ENCODE assay signal across 19 cellular contexts in the genomic region with DNA sequence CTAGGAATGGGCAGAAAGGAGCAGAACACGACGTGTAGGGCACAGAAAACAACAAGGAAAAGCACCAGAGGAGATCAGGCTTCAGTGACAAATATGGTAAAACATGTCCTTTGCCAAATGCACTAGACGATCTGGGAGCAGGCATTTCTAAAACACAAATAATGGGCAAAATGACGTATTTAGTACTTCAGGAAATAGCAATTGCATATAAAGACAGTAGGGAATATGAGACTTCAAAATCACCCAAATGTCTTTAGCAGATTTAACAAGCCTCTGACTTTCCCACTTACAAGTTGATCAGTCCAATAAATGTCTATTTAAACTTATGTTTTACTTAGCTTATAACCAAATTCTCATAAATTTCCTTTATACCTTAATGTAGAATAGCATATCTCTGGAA.
DNase-seq lines count a peak whose midpoint lies in the region; TF ChIP-seq lines count a peak whose summit lies in the region.
"Had no signal": no experiment of that assay in that cellular context is flagged by ENCODE, and none has a peak within 500 bp of the region (broad histone marks: within the 10 kb centered on the region; RNA-seq: fewer than 3 reads in every experiment).

No MANE protein-coding gene starts in this region.

- no peak overlapping the region for H3K4me3 ChIP-seq in A673 (ENCODE audit: low read depth, low read length, poor library complexity, severe bottlenecking)
- H3K4me3 ChIP-seq in SK-N-MC, result no peak overlapping the region
- H3K4me3 ChIP-seq: A549, BLaER1 had no signal

- no peak for TF ChIP-seq CTCF in A673 (conservative IDR thresholded peaks at IDR 0.05; ENCODE audit: low read depth, low read length)

- peaks cover 15% of the 10 kb centered on the region for H3K4me1 ChIP-seq in A673 (ENCODE audit: insufficient read depth, low read length, poor library complexity, severe bottlenecking)
- H3K4me1 ChIP-seq: A549, BE2C, BLaER1 had no signal

- H3K36me3 ChIP-seq in A673 (ENCODE audit: insufficient read depth, low read length, poor library complexity, severe bottlenecking) (no peaks in the 10 kb centered on the region), SK-N-MC (ENCODE audit: insufficient read depth, low read length) (no peaks in the 10 kb centered on the region)
- H3K36me3 ChIP-seq: BE2C, BLaER1 had no signal

- CTCF ChIA-PET in A673 (lab: Charles Lee), result no interaction called here

- no peak overlapping the region for H3K9ac ChIP-seq in SK-N-MC (ENCODE audit: insufficient read length)
- H3K9ac ChIP-seq: BLaER1 had no signal

- H3K9me3 ChIP-seq in A673 (ENCODE audit: low read depth, low read length, poor library complexity, severe bottlenecking) (no peaks in the 10 kb centered on the region), SK-N-MC (ENCODE audit: low read depth, low read length) (no peaks in the 10 kb centered on the region)
- H3K9me3 ChIP-seq: A549, BE2C, BLaER1 had no signal

- BruUV-seq in A673 (replicated peaks; lab: Mats Ljungman, UMichigan), result no TSS peak

- H3K27ac ChIP-seq in A673 (ENCODE audit: low read depth, low read length, poor library complexity, severe bottlenecking), result peak overlapping the region; percentile 16
- no peak overlapping the region for H3K27ac ChIP-seq in SK-N-MC
- H3K27ac ChIP-seq: 22Rv1, A549, BLaER1 had no signal

- no peaks in the 10 kb centered on the region for H3K27me3 ChIP-seq in A673 (replicated peaks; ENCODE audit: insufficient read depth, low read depth, low read length, poor library complexity)
- H3K27me3 ChIP-seq: BE2C, BLaER1 had no signal

- POLR2A ChIA-PET in A673 (lab: Charles Lee; ENCODE audit: low non-redundant PET), result no interaction called here

- intact Hi-C loops in A673 (cut with micrococcal nuclease; ENCODE audit: unreplicated experiment), result no loop called here

- DNase-seq in A673 (ENCODE audit: low spot score) (peak; percentile 80), SK-N-MC (ENCODE audit: low read depth, low spot score) (peak; percentile 44), retina (peak; percentile 24), cerebellum (ENCODE audit: low spot score) (no peak)
- no peak for DNase-seq in central memory CD4-positive, alpha-beta T cell
- DNase-seq: ACHN; BE2C; C1 segment of cervical spinal cord; CD4-positive, alpha-beta memory T cell; CD4-positive, CD25-positive, alpha-beta regulatory T cell; CD8-positive, alpha-beta memory T cell; COR-L47; DMS 273 treated with DMSO at 0.1 percent for 48 hours; DMS153; DMS79 treated with DMSO at 0.1 percent for 48 hours; GF-D8 had no signal

Comparison
In these comparisons a context has a peak if more than half of its experiments do, and no peak if none do; other contexts are left out.
1. DNase-seq: peak in A673 (single experiment), SK-N-MC (single experiment) and retina (single experiment); none in central memory CD4-positive, alpha-beta T cell (single experiment) and cerebellum (single experiment).